In genomic region chr11:66418168-66418985, GRCh38 we compare ENCODE assay signal across 8 cellular contexts. TPM values are rescaled to one million over a fixed set of nuclear protein-coding genes. Genes with fewer than 3 reads are reported as not detected.
DNase-seq lines count a peak whose midpoint lies in the region; ATAC-seq and TF ChIP-seq lines count a peak whose summit lies in the region.

No MANE protein-coding gene starts in this region.

- H3K27ac ChIP-seq in Karpas-422 (ENCODE audit: low read length) (no peak overlapping the region), SJSA1 (no peak overlapping the region), foreskin keratinocyte (no peak overlapping the region), ovary (no peak overlapping the region)

- peaks cover 80% of the 10 kb centered on the region for H3K27me3 Mint-ChIP-seq in type B pancreatic cell

- no peaks in the 10 kb centered on the region for H3K79me2 ChIP-seq in Karpas-422 (ENCODE audit: low read length)

- H3K9me3 ChIP-seq in Karpas-422 (ENCODE audit: low read length), result no peaks in the 10 kb centered on the region
- H3K9me3 ChIP-seq in SJSA1 (replicated peaks), result peaks cover 7% of the 10 kb centered on the region
- no peaks in the 10 kb centered on the region for H3K9me3 ChIP-seq in ovary

- no peaks in the 10 kb centered on the region for H3K36me3 Mint-ChIP-seq in type B pancreatic cell

- TF ChIP-seq EP300 in ovary (IDR thresholded peaks at IDR 0.05), result no peak

- H3K27ac Mint-ChIP-seq in type B pancreatic cell, result no peak overlapping the region

- intact Hi-C loops in ovary (cut with DNase I), result loop anchor here in 1 of 4 donors (10.0 kb wide), 1 partner anchor 266 kb away; no protein-coding TSS in a partner anchor

- no peak overlapping the region for H2AFZ ChIP-seq in Karpas-422 (ENCODE audit: low read length)

- H4K20me1 ChIP-seq in Karpas-422 (ENCODE audit: insufficient read depth, low read depth, low read length), result peaks cover 11% of the 10 kb centered on the region; the same call in 1 of the 2 replicates

- H3K36me3 ChIP-seq in Karpas-422 (ENCODE audit: insufficient read depth, low read length) (no peaks in the 10 kb centered on the region), SJSA1 (peaks cover 20% of the 10 kb centered on the region), ovary (no peaks in the 10 kb centered on the region)

- peaks cover 7% of the 10 kb centered on the region; the same call in 1 of the 2 replicates for H3K4me1 ChIP-seq in Karpas-422 (ENCODE audit: low read length)
- peaks cover 15% of the 10 kb centered on the region for H3K4me1 ChIP-seq in SJSA1 (replicated peaks)
- H3K4me1 ChIP-seq in foreskin keratinocyte, result no peaks in the 10 kb centered on the region
- peaks cover 7% of the 10 kb centered on the region for H3K4me1 ChIP-seq in ovary (ENCODE audit: insufficient read depth)

- no peaks in the 10 kb centered on the region for H3K9me2 ChIP-seq in Karpas-422 (replicated peaks; ENCODE audit: insufficient read depth, low read length)

- DNase-seq in DMS53 (lab: John Stamatoyannopoulos, UW) (peak; percentile 92), Karpas-422 (peak; percentile 92), SJSA1 (ENCODE audit: low read depth in 1 of 2, low spot score in 2 of 2) (peak; percentile 96 to 99), foreskin keratinocyte (peak; percentile 46 to 75), ovary (peak; percentile 50 to 78 (median 69)), type B pancreatic cell (ENCODE audit: extremely low spot score, unreplicated experiment) (peak; percentile 80)
- DNase-seq in activated naive CD4-positive, alpha-beta T cell treated with Interleukin-2 at 50 U/mL for 16 hours, result peak; percentile 69

- WGBS in ovary, 3 donors, result 4 to 10% (median 9%) methylated on average over 16 of the region's 16 CpGs

- no peak overlapping the region for H3K9ac ChIP-seq in Karpas-422 (ENCODE audit: low read length)

- no peak for TF ChIP-seq POLR2A in ovary (IDR thresholded peaks at IDR 0.05)

- H3K27me3 ChIP-seq in Karpas-422 (ENCODE audit: low read length), result no peaks in the 10 kb centered on the region
- H3K27me3 ChIP-seq in SJSA1 (replicated peaks), result no peaks in the 10 kb centered on the region
- peaks cover 55% of the 10 kb centered on the region for H3K27me3 ChIP-seq in foreskin keratinocyte
- no peaks in the 10 kb centered on the region for H3K27me3 ChIP-seq in ovary

- peaks cover 5% of the 10 kb centered on the region for H3K4me1 Mint-ChIP-seq in type B pancreatic cell (ENCODE audit: unreplicated experiment)

- H3K9me3 Mint-ChIP-seq in type B pancreatic cell, result peaks cover 5% of the 10 kb centered on the region

- peak overlapping the region; percentile 54 for H3K4me3 Mint-ChIP-seq in type B pancreatic cell

- no peak overlapping the region for H3K4me3 ChIP-seq in Karpas-422 (ENCODE audit: low read length)
- H3K4me3 ChIP-seq in SJSA1, result no peak overlapping the region
- H3K4me3 ChIP-seq in ovary, result no peak overlapping the region

- ATAC-seq in foreskin keratinocyte, result peak; percentile 86
- no peak for ATAC-seq in HG02852 (IDR thresholded peaks at IDR 0.05; ENCODE audit: unreplicated experiment)

- TF ChIP-seq CTCF in foreskin keratinocyte (conservative IDR thresholded peaks at IDR 0.05) (peak; percentile 67), ovary (IDR thresholded peaks at IDR 0.05) (no peak), type B pancreatic cell (conservative IDR thresholded peaks at IDR 0.05) (no peak)

- no peak overlapping the region for H3K4me2 ChIP-seq in Karpas-422 (ENCODE audit: low read depth, low read length, poor library complexity, severe bottlenecking)

RNA-seq across cellular contexts. Expression of gene NPAS4, which starts 2.5 kb away (rescaled TPM):
- total RNA-seq in Karpas-422 (2014; rRNA removed; shearing (Covaris generic); ENCODE audit: low replicate concordance), result not detected in 2 replicates
- total RNA-seq in SJSA1 (2014; rRNA removed; shearing (Covaris generic)), result 1.3 and 2.2 TPM in 2 replicates
- total RNA-seq in foreskin keratinocyte, result not detected in 2 replicates
- not detected in 2 replicates for polyA plus RNA-seq in foreskin keratinocyte
- total RNA-seq in ovary, result 1 to 10 TPM in 1 of 7 donors, under 1 TPM in 4, not detected in 2; 0.07 to 3.3 (median 0.36) TPM
- under 1 TPM; 0.11 to 0.25 TPM for polyA plus RNA-seq in ovary
- 0.14 and 0.77 TPM in 2 replicates for total RNA-seq in type B pancreatic cell (ENCODE audit: low replicate concordance)

RNA-seq across cellular contexts. Expression of gene MRPL11, which starts 20.3 kb away (rescaled TPM):
- 69.6 and 80.4 TPM in 2 replicates for total RNA-seq in Karpas-422 (2014; rRNA removed; shearing (Covaris generic); ENCODE audit: low replicate concordance)
- total RNA-seq in SJSA1 (2014; rRNA removed; shearing (Covaris generic)), result 186 and 201 TPM in 2 replicates
- 83.1 and 106 TPM in 2 replicates for total RNA-seq in foreskin keratinocyte
- polyA plus RNA-seq in foreskin keratinocyte, result 126 and 158 TPM in 2 replicates
- 10 to 100 TPM; 30.9 to 53.5 (median 44.1) TPM for total RNA-seq in ovary
- 10 to 100 TPM; 38.9 to 41.4 TPM for polyA plus RNA-seq in ovary
- 53.0 and 69.8 TPM in 2 replicates for total RNA-seq in type B pancreatic cell (ENCODE audit: low replicate concordance)

RNA-seq across cellular contexts. Expression of gene SLC29A2, which starts 46.8 kb away (rescaled TPM):
- total RNA-seq in Karpas-422 (2014; rRNA removed; shearing (Covaris generic); ENCODE audit: low replicate concordance), result 0.15 and 0.90 TPM in 2 replicates
- total RNA-seq in SJSA1 (2014; rRNA removed; shearing (Covaris generic)), result not detected in 2 replicates
- total RNA-seq in foreskin keratinocyte (4.4 and 4.8 TPM in 2 replicates), ovary (1 to 10 TPM in 4 of 7 donors, under 1 TPM in 3; 0.48 to 3.1 (median 1.3) TPM), type B pancreatic cell (ENCODE audit: low replicate concordance) (22.2 and 31.7 TPM in 2 replicates)
- polyA plus RNA-seq in foreskin keratinocyte (6.2 and 6.7 TPM in 2 replicates), ovary (under 1 TPM; 0.70 to 0.71 TPM)

RNA-seq across cellular contexts. Expression of gene PELI3, which starts 48.3 kb away (rescaled TPM):
- 5.6 and 6.7 TPM in 2 replicates for total RNA-seq in Karpas-422 (2014; rRNA removed; shearing (Covaris generic); ENCODE audit: low replicate concordance)
- 7.0 and 11.1 TPM in 2 replicates for total RNA-seq in SJSA1 (2014; rRNA removed; shearing (Covaris generic))
- 11.1 and 11.7 TPM in 2 replicates for total RNA-seq in foreskin keratinocyte
- polyA plus RNA-seq in foreskin keratinocyte, result 7.5 and 8.2 TPM in 2 replicates
- total RNA-seq in ovary, result 10 to 100 TPM; 13.9 to 29.6 (median 21.7) TPM
- 10 to 100 TPM in 1 of 2 donors, 1 to 10 TPM in 1; 7.6 to 18.5 TPM for polyA plus RNA-seq in ovary
- total RNA-seq in type B pancreatic cell (ENCODE audit: low replicate concordance), result 17.9 and 25.0 TPM in 2 replicates
